In genomic region chr4:602559-602942, GRCh38 we compare ENCODE assay signal across 8 cellular contexts. TPM values are rescaled to one million over a fixed set of nuclear protein-coding genes. Genes with fewer than 3 reads are reported as not detected.
A peak's percentile ranks its signal among the peaks of the same experiment; 100 is the strongest.
DNase-seq lines count a peak whose midpoint lies in the region; ATAC-seq and TF ChIP-seq lines count a peak whose summit lies in the region.

No MANE protein-coding gene starts in this region.

- 0 out of 2 replicates have a peak, but pooled peaks have one; percentile 24 for ATAC-seq in IMR-90 (ENCODE audit: low read depth)
- ATAC-seq in HG02642 (IDR thresholded peaks at IDR 0.05; ENCODE audit: poor library complexity, unreplicated experiment) = no peak

- intact Hi-C loops in IMR-90 (cut with micrococcal nuclease) = no loop called here

- H4K91ac ChIP-seq in IMR-90 (ENCODE audit: insufficient read depth, low read depth, low read length) = no peak overlapping the region
- no peak overlapping the region for H4K91ac ChIP-seq in neuronal stem cell (ENCODE audit: low read depth, low read length, poor library complexity)

- H3K18ac ChIP-seq in IMR-90 (ENCODE audit: low read depth, low read length) = no peak overlapping the region
- no peak overlapping the region for H3K18ac ChIP-seq in neuronal stem cell (ENCODE audit: low read length)

- H3K9me3 ChIP-seq in IMR-90 (ENCODE audit: control insufficient read depth, insufficient read depth, low read length) (peaks cover 7% of the 10 kb centered on the region), neuronal stem cell (replicated peaks in 1 of 2; ENCODE audit: control insufficient read depth in 2 of 2, insufficient read depth in 1 of 2, low read depth in 1 of 2, low read length in 2 of 2) (no peaks in the 10 kb centered on the region)

- POLR2A ChIA-PET in IMR-90 (lab: Charles Lee; ENCODE audit: unreplicated experiment) = no interaction called here

- H3K27me3 ChIP-seq in IMR-90 (ENCODE audit: control insufficient read depth, insufficient read depth, low read length) = no peaks in the 10 kb centered on the region
- H3K27me3 ChIP-seq in neuronal stem cell (ENCODE audit: control insufficient read depth in 3 of 3, insufficient read depth in 3 of 3, low read depth in 1 of 3, low read length in 3 of 3) = peaks cover 0 to 4% (median 2%) of the 10 kb centered on the region in 3 experiments

- DNase-seq in IMR-90 = no peak
- peak; percentile 37 for DNase-seq in effector CD8-positive, alpha-beta T cell (lab: John Stamatoyannopoulos, UW)
- peak; percentile 65 for DNase-seq in neuronal stem cell (ENCODE audit: low spot score)
- DNase-seq in NCI-H2107 (lab: John Stamatoyannopoulos, UW) = no peak
- no peak for DNase-seq in NCI-H446 (lab: John Stamatoyannopoulos, UW)

- no peak overlapping the region for H4K5ac ChIP-seq in IMR-90 (ENCODE audit: low read depth, low read length)

- H3K4me3 ChIP-seq in IMR-90 (ENCODE audit: insufficient read depth, low read depth, low read length) (no peak overlapping the region), WI38 (ENCODE audit: low read depth, low read length) (no peak overlapping the region), neuronal stem cell (ENCODE audit: low read length in 2 of 2) (no peak overlapping the region)

- H2BK120ac ChIP-seq in IMR-90 (ENCODE audit: low read depth, low read length) (no peak overlapping the region), neuronal stem cell (ENCODE audit: low read depth, low read length) (no peak overlapping the region)

- H4K8ac ChIP-seq in IMR-90 (ENCODE audit: low read depth in 2 of 2, low read length in 2 of 2) (no peak overlapping the region), neuronal stem cell (ENCODE audit: low read depth, low read length) (no peak overlapping the region)

- H2BK5ac ChIP-seq in IMR-90 (ENCODE audit: low read depth, low read length, poor library complexity, severe bottlenecking) (no peak overlapping the region), neuronal stem cell (ENCODE audit: low read length) (no peak overlapping the region)

- no peak for TF ChIP-seq POLR2A in IMR-90 (IDR thresholded peaks at IDR 0.05; ENCODE audit: low read depth, low read length)

- H2BK15ac ChIP-seq in IMR-90 (ENCODE audit: low read depth, low read length) (no peak overlapping the region), neuronal stem cell (ENCODE audit: low read length) (peak overlapping the region; percentile 56)

- H2BK12ac ChIP-seq in neuronal stem cell (ENCODE audit: low read length) = no peak overlapping the region

- TF ChIP-seq CTCF in C4-2B (conservative IDR thresholded peaks at IDR 0.05) (peak; percentile 67), IMR-90 (conservative IDR thresholded peaks at IDR 0.05; ENCODE audit: low read depth, low read length) (no peak), WI38 (IDR thresholded peaks at IDR 0.05; ENCODE audit: low read depth, low read length) (peak; percentile 44)

- no TSS peak for BruUV-seq in IMR-90 (replicated peaks; lab: Mats Ljungman, UMichigan)

- H3K36me3 ChIP-seq in IMR-90 (ENCODE audit: control insufficient read depth, insufficient read depth, low read length) (no peaks in the 10 kb centered on the region), neuronal stem cell (replicated peaks in 1 of 2; ENCODE audit: control insufficient read depth in 2 of 2, insufficient read depth in 2 of 2, low read length in 2 of 2) (no peaks in the 10 kb centered on the region)

- H3K9ac ChIP-seq in IMR-90 (ENCODE audit: low read depth, low read length) (no peak overlapping the region), neuronal stem cell (ENCODE audit: low read depth, low read length, poor library complexity) (no peak overlapping the region)

- H3K14ac ChIP-seq in IMR-90 (replicated peaks; ENCODE audit: low read depth, low read length) (no peak overlapping the region), neuronal stem cell (ENCODE audit: low read length) (no peak overlapping the region)

- WGBS in IMR-90 (ENCODE audit: extremely low coverage in 2 of 2, insufficient read length in 1 of 2), 2 experiments = 26% methylated on average over 7 of the region's 8 CpGs; no CpG with 5 or more reads in 1 of the 2 experiments
- no CpG with 5 or more reads among the region's 8 CpGs for WGBS in neuronal stem cell (ENCODE audit: extremely low coverage in 2 of 2, insufficient read length in 2 of 2, insufficient replicate concordance in 1 of 2), 2 donors

- H3K4me1 ChIP-seq in IMR-90 (ENCODE audit: control insufficient read depth, insufficient read depth, low read length) (no peaks in the 10 kb centered on the region), neuronal stem cell (ENCODE audit: control insufficient read depth in 2 of 2, insufficient read depth in 1 of 2, low read depth in 1 of 2, low read length in 2 of 2) (peaks cover 0 to 2% of the 10 kb centered on the region in 2 donors)

- in situ Hi-C loops in IMR-90 (cut with MboI; ENCODE audit: low sequenced_read_pairs) = no loop called here

- H3K9me1 ChIP-seq in IMR-90 (ENCODE audit: insufficient read depth, low read length) = no peaks in the 10 kb centered on the region

- H2AK5ac ChIP-seq in IMR-90 (ENCODE audit: low read depth, low read length) (no peak overlapping the region), neuronal stem cell (ENCODE audit: low read depth, low read length) (peak overlapping the region; percentile 77)

- no peak overlapping the region for H3K4ac ChIP-seq in IMR-90 (ENCODE audit: low read depth, low read length)
- no peak overlapping the region for H3K4ac ChIP-seq in neuronal stem cell (ENCODE audit: low read length)

- no peak overlapping the region for H3K56ac ChIP-seq in IMR-90 (ENCODE audit: extremely low read depth, insufficient read depth, low read length)

- no peak overlapping the region for H3K27ac ChIP-seq in C4-2B
- no peak overlapping the region for H3K27ac ChIP-seq in IMR-90 (ENCODE audit: insufficient read depth, low read length)
- no peak overlapping the region for H3K27ac ChIP-seq in neuronal stem cell (replicated peaks; ENCODE audit: low read length)

- no peak overlapping the region for H3K23ac ChIP-seq in IMR-90 (ENCODE audit: low read depth, low read length)
- no peak overlapping the region for H3K23ac ChIP-seq in neuronal stem cell (ENCODE audit: low read depth, low read length, poor library complexity)

- no peaks in the 10 kb centered on the region for H4K20me1 ChIP-seq in IMR-90 (ENCODE audit: insufficient read depth, low read length)

- H2AFZ ChIP-seq in IMR-90 (replicated peaks; ENCODE audit: low read length, poor library complexity) (no peak overlapping the region), neuronal stem cell (ENCODE audit: low read length) (no peak overlapping the region)

- H3K79me1 ChIP-seq in IMR-90 (ENCODE audit: low read depth in 1 of 2, low read length in 2 of 2) (no peaks in the 10 kb centered on the region), neuronal stem cell (ENCODE audit: low read depth, low read length) (no peaks in the 10 kb centered on the region)

- H2BK20ac ChIP-seq in IMR-90 (ENCODE audit: low read depth, low read length) = no peak overlapping the region

- no peak for TF ChIP-seq RAD21 in IMR-90 (IDR thresholded peaks at IDR 0.05; ENCODE audit: low read length)

- dilution Hi-C loops in IMR-90 (cut with HindIII; ENCODE audit: low sequenced_read_pairs, unreplicated experiment) = no loop called here

- H3K4me2 ChIP-seq in IMR-90 (ENCODE audit: low read depth, low read length) (no peak overlapping the region), neuronal stem cell (ENCODE audit: insufficient read depth, low read length, poor library complexity, severe bottlenecking) (no peak overlapping the region)

- CTCF ChIA-PET in IMR-90 (lab: Yijun Ruan, JAX) = no interaction called here

- H2AK9ac ChIP-seq in IMR-90 (replicated peaks; ENCODE audit: low read depth, low read length, poor library complexity) = peak overlapping the region; percentile 48

TF ChIP-seq in IMR-90, 13 proteins besides CTCF, POLR2A, EP300 and RAD21:
- no peak for TF ChIP-seq MAZ (IDR thresholded peaks at IDR 0.05; ENCODE audit: borderline replicate concordance, low read depth, low read length)
- no peak for TF ChIP-seq MAFK (IDR thresholded peaks at IDR 0.05; ENCODE audit: low read depth, low read length)
- no peak for TF ChIP-seq NFE2L2 (IDR thresholded peaks at IDR 0.05; ENCODE audit: low read depth, low read length)

RNA-seq across cellular contexts. Expression of gene PDE6B, which starts 22.8 kb away (rescaled TPM):
- under 0.01 TPM in 1 of 2 replicates, not detected in the other for total RNA-seq in IMR-90 (2012; rRNA removed)
- not detected in 2 replicates for polyA plus RNA-seq in IMR-90 (2012; rRNA removed)
- polyA plus RNA-seq in IMR-90 (2012; cell fraction: cytosol; rRNA removed) = 0.10 TPM in 1 of 2 replicates, not detected in the other
- 0.02 and 0.13 TPM in 2 replicates for polyA plus RNA-seq in IMR-90 (2012; cell fraction: nucleus; rRNA removed; ENCODE audit: low replicate concordance)
- 9.5 TPM for polyA plus RNA-seq in neuronal stem cell (2013, experiment 1 of 2)
- polyA plus RNA-seq in neuronal stem cell (2013, experiment 2 of 2) = 9.3 TPM

RNA-seq across cellular contexts. Expression of gene TMEM271, which starts 26.5 kb away (rescaled TPM):
- not detected in 2 replicates for total RNA-seq in IMR-90 (2012; rRNA removed)
- polyA plus RNA-seq in IMR-90 (2012; rRNA removed) = not detected in 2 replicates
- not detected in 2 replicates for polyA plus RNA-seq in IMR-90 (2012; cell fraction: cytosol; rRNA removed)
- polyA plus RNA-seq in IMR-90 (2012; cell fraction: nucleus; rRNA removed; ENCODE audit: low replicate concordance) = not detected in 2 replicates
- polyA plus RNA-seq in neuronal stem cell (2013, experiment 1 of 2) = not detected
- polyA plus RNA-seq in neuronal stem cell (2013, experiment 2 of 2) = not detected

Comparison
In these comparisons a context has a peak if more than half of its experiments do, and no peak if none do; other contexts are left out.
1. DNase-seq: peak in effector CD8-positive, alpha-beta T cell (single experiment) and neuronal stem cell (single experiment); none in IMR-90 (single experiment), NCI-H2107 (single experiment) and NCI-H446 (0 of 2).